In the genomic region with DNA sequence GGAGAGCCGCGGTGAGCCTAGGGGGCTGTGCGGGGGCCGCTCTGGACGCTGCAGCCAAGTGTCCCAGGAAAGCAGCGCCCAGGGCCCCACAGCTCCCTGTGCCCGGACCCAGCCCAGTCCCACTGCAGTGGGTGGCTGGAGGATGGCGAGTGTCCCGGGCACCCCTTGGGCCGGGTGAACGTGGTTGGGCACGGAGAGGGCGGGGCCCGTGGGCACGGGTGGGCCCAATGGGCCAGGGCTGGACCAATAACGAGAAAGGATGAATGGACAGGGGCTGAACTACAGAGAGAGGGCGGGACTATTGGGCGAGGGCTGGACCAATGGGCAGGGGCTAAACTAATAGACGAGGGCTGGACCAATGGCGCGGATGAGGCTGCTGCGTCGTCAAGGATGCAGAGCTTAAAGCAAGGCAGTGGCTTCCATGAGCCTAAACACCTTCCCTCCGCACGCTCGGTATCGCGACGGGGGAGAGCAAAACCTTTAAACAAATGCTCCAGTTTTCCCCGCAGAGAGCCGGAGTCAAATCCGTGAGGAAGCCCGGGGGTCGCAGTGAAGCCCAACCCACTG, we compare ENCODE assay signal across 8 cellular contexts. TPM values are rescaled to one million over a fixed set of nuclear protein-coding genes. Genes with fewer than 3 reads are reported as not detected.
DNase-seq lines count a peak whose midpoint lies in the region; ATAC-seq and TF ChIP-seq lines count a peak whose summit lies in the region.

No MANE protein-coding gene starts in this region.

- no peaks in the 10 kb centered on the region for H3K36me3 ChIP-seq in effector memory CD4-positive, alpha-beta T cell (ENCODE audit: control insufficient read depth, insufficient read depth, low read length)

- peak; percentile 86 for ATAC-seq in CD4-positive, alpha-beta T cell (ENCODE audit: poor library complexity)
- ATAC-seq in GM19455 (IDR thresholded peaks at IDR 0.05; ENCODE audit: unreplicated experiment): peak; percentile 86
- ATAC-seq in activated CD8-positive, alpha-beta T cell treated with anti-CD3 and anti-CD28 coated beads for 36 hours: peak; percentile 94

- H3K4me3 Mint-ChIP-seq in CD4-positive, alpha-beta T cell: peak overlapping the region; percentile 93
- H3K4me3 Mint-ChIP-seq in activated CD8-positive, alpha-beta T cell treated with anti-CD3 and anti-CD28 coated beads for 36 hours: peak overlapping the region; percentile 89

- H3K9me3 ChIP-seq in CD4-positive, alpha-beta T cell (ENCODE audit: control insufficient read depth, low read length): no peaks in the 10 kb centered on the region
- no peaks in the 10 kb centered on the region for H3K9me3 ChIP-seq in effector memory CD4-positive, alpha-beta T cell (ENCODE audit: control insufficient read depth, low read length)

- TF ChIP-seq CTCF in CD4-positive, alpha-beta T cell (IDR thresholded peaks at IDR 0.05): no peak
- no peak for TF ChIP-seq CTCF in activated CD8-positive, alpha-beta T cell treated with anti-CD3 and anti-CD28 coated beads for 36 hours (IDR thresholded peaks at IDR 0.05)

- no peaks in the 10 kb centered on the region for H3K27me3 ChIP-seq in CD4-positive, alpha-beta T cell (ENCODE audit: control insufficient read depth, insufficient read depth, low read length)
- no peaks in the 10 kb centered on the region for H3K27me3 ChIP-seq in effector memory CD4-positive, alpha-beta T cell (replicated peaks; ENCODE audit: control insufficient read depth, insufficient read depth, low read length, poor library complexity, severe bottlenecking)

- CTCF ChIA-PET in CD4-positive, alpha-beta T cell (lab: Charles Lee): interaction anchor here (0.8 to 2.9 kb wide), 7 partner anchors 8 to 145 kb away, joined by 3 to 19 read pairs (median 5); no protein-coding TSS in a partner anchor
- CTCF ChIA-PET in activated CD8-positive, alpha-beta T cell treated with anti-CD3 and anti-CD28 coated beads for 36 hours (lab: Charles Lee): interaction anchor here (0.7 to 3.8 kb wide), 16 partner anchors 8 to 87 kb away, joined by 3 to 27 read pairs (median 4); no protein-coding TSS in a partner anchor

- H3K4me1 ChIP-seq in effector memory CD4-positive, alpha-beta T cell (ENCODE audit: control insufficient read depth, insufficient read depth, low read length, poor library complexity, severe bottlenecking): peaks cover 17% of the 10 kb centered on the region

- H3K27me3 Mint-ChIP-seq in CD4-positive, alpha-beta T cell: no peaks in the 10 kb centered on the region
- no peaks in the 10 kb centered on the region for H3K27me3 Mint-ChIP-seq in activated CD8-positive, alpha-beta T cell treated with anti-CD3 and anti-CD28 coated beads for 36 hours

- H3K9me3 Mint-ChIP-seq in CD4-positive, alpha-beta T cell: no peaks in the 10 kb centered on the region
- H3K9me3 Mint-ChIP-seq in activated CD8-positive, alpha-beta T cell treated with anti-CD3 and anti-CD28 coated beads for 36 hours: peaks cover 1% of the 10 kb centered on the region

- peak overlapping the region; percentile 87 for H3K4me3 ChIP-seq in effector memory CD4-positive, alpha-beta T cell (ENCODE audit: insufficient read depth, low read depth, low read length, poor library complexity, severe bottlenecking)

- peaks cover 4% of the 10 kb centered on the region for H3K36me3 Mint-ChIP-seq in CD4-positive, alpha-beta T cell (ENCODE audit: low read depth)
- H3K36me3 Mint-ChIP-seq in activated CD8-positive, alpha-beta T cell treated with anti-CD3 and anti-CD28 coated beads for 36 hours (ENCODE audit: low read depth): no peaks in the 10 kb centered on the region

- peak overlapping the region; percentile 89 for H3K27ac ChIP-seq in CD4-positive, alpha-beta T cell (ENCODE audit: low read depth, low read length)
- H3K27ac ChIP-seq in effector memory CD4-positive, alpha-beta T cell (ENCODE audit: insufficient read depth, low read length, poor library complexity, severe bottlenecking): peak overlapping the region; percentile 86

- peak overlapping the region; percentile 99 for H3K27ac Mint-ChIP-seq in CD4-positive, alpha-beta T cell
- H3K27ac Mint-ChIP-seq in activated CD8-positive, alpha-beta T cell treated with anti-CD3 and anti-CD28 coated beads for 36 hours: peak overlapping the region; percentile 91

- POLR2A ChIA-PET in CD4-positive, alpha-beta T cell (lab: Charles Lee): interaction anchor here (0.6 to 3.8 kb wide), 24 partner anchors 8 to 1212 kb away, joined by 3 to 60 read pairs (median 4); a partner anchor contains a TSS
- POLR2A ChIA-PET in activated CD8-positive, alpha-beta T cell treated with anti-CD3 and anti-CD28 coated beads for 36 hours (lab: Charles Lee): interaction anchor here (0.8 to 2.3 kb wide), 8 partner anchors 9 to 106 kb away, joined by 3 to 12 read pairs (median 3); no protein-coding TSS in a partner anchor

- intact Hi-C loops in CD4-positive, alpha-beta T cell (cut with DNase I, micrococcal nuclease): loop anchor here (2.0 to 5.0 kb wide), 3 partner anchors 14 to 35 kb away; no protein-coding TSS in a partner anchor
- intact Hi-C loops in activated CD8-positive, alpha-beta T cell treated with anti-CD3 and anti-CD28 coated beads for 36 hours (cut with micrococcal nuclease): no loop called here

- peaks cover 13% of the 10 kb centered on the region for H3K4me1 Mint-ChIP-seq in CD4-positive, alpha-beta T cell (ENCODE audit: low read depth)
- peaks cover 13% of the 10 kb centered on the region for H3K4me1 Mint-ChIP-seq in activated CD8-positive, alpha-beta T cell treated with anti-CD3 and anti-CD28 coated beads for 36 hours (ENCODE audit: low read depth)

- peak; percentile 85 to 94 (median 91) for DNase-seq in CD4-positive, alpha-beta T cell
- DNase-seq in HK-2 (ENCODE audit: unreplicated experiment) (peak; percentile 92), NCI-H82 treated with DMSO at 0.1 percent for 48 hours (lab: John Stamatoyannopoulos, UW; ENCODE audit: unreplicated experiment) (peak; percentile 99), lung microvascular endothelial cell (ENCODE audit: low read depth in 2 of 2) (peak; percentile 99)
- peak; percentile 99 for DNase-seq in activated CD8-positive, alpha-beta T cell treated with anti-CD3 and anti-CD28 coated beads for 36 hours
- DNase-seq in effector memory CD4-positive, alpha-beta T cell: peak; percentile 92 to 95 (median 93)
- DNase-seq in stimulated activated CD4-positive, alpha-beta T cell treated with anti-CD3 and anti-CD28 coated beads, TNF-alpha, amount 100 ng/mL, for 48 hours (ENCODE audit: low read depth in 3 of 3): peak; percentile 88 to 94 (median 89)

RNA-seq across cellular contexts. Expression of a gene that starts 0.5 kb away (rescaled TPM):
- total RNA-seq in CD4-positive, alpha-beta T cell: 1 to 10 TPM; 7.8 to 8.1 TPM
- total RNA-seq in activated CD8-positive, alpha-beta T cell treated with anti-CD3 and anti-CD28 coated beads for 36 hours: 10 to 100 TPM; 18.9 to 19.3 TPM
- 28.3 and 32.1 TPM in 2 replicates for total RNA-seq in lung microvascular endothelial cell

RNA-seq across cellular contexts. Expression of a gene that starts 24.6 kb away (rescaled TPM):
- 1 to 10 TPM in 1 of 2 experiments, under 1 TPM in 1; 0.93 to 1.1 TPM for total RNA-seq in CD4-positive, alpha-beta T cell
- not detected for total RNA-seq in activated CD8-positive, alpha-beta T cell treated with anti-CD3 and anti-CD28 coated beads for 36 hours
- total RNA-seq in lung microvascular endothelial cell: not detected in 2 replicates

RNA-seq across cellular contexts. Expression of a gene that starts 29.2 kb away (rescaled TPM):
- total RNA-seq in CD4-positive, alpha-beta T cell: 10 to 100 TPM; 84.8 to 97.0 TPM
- total RNA-seq in activated CD8-positive, alpha-beta T cell treated with anti-CD3 and anti-CD28 coated beads for 36 hours: 10 to 100 TPM; 33.4 to 34.9 TPM
- 17.7 and 17.9 TPM in 2 replicates for total RNA-seq in lung microvascular endothelial cell

RNA-seq across cellular contexts. Expression of a gene that starts 52.4 kb away (rescaled TPM):
- not detected for total RNA-seq in CD4-positive, alpha-beta T cell
- total RNA-seq in activated CD8-positive, alpha-beta T cell treated with anti-CD3 and anti-CD28 coated beads for 36 hours: 1 to 10 TPM in 1 of 2 experiments, under 1 TPM in 1; 0.97 to 2.1 TPM
- total RNA-seq in lung microvascular endothelial cell: 0.65 TPM in 1 of 2 replicates, not detected in the other

Comparison
In these comparisons a context has a peak if more than half of its experiments do, and no peak if none do; other contexts are left out.
1. Peak in every context shown above with its lines: DNase-seq, ATAC-seq, H3K4me3 ChIP-seq and H3K27ac ChIP-seq.